15 cellular contexts compared by ENCODE assay signal in the genomic region with DNA sequence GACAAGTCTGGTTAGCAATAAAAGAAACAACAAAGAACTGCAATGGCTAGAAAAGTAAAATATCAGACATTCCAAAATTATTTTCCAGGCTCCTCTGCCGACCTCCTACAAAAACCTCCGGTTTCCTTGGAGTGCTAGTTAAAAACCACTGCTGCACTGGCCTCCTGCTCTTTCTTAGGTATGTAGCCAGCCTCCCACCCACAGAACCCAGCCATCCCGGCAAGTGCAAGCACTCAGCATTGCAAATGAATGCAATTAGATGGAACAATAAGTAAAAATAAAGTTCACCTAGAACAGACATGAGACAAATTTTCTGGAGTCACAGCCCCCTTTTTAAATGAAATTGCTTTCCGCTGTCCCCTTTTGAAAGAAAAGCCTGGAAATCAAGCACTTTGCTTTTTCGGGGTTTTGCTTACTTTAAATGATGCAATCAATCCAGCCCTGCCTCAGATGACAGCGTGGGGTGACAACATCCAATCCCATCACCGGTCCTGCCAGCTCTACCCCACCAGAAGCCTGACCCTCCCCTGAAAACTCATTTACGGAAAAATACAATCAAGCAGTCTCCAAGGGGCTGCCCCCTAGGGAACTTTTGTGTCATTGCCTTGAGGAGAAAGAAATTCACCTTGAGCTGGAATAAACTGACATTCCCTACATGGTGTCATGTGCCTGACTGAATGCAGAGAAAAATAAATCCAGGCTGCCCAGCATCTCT.
DNase-seq lines count a peak whose midpoint lies in the region; TF ChIP-seq lines count a peak whose summit lies in the region.
"Had no signal": no experiment of that assay in that cellular context is flagged by ENCODE, and none has a peak within 500 bp of the region (broad histone marks: within the 10 kb centered on the region; RNA-seq: fewer than 3 reads in every experiment).

No MANE protein-coding gene starts in this region.

- peak overlapping the region; percentile 76 for H3K18ac ChIP-seq in mesendoderm (ENCODE audit: low read length)

- H3K36me3 Mint-ChIP-seq in chondrocyte (ENCODE audit: low read depth), result no peaks in the 10 kb centered on the region

- no peak overlapping the region for H4K8ac ChIP-seq in mesendoderm (ENCODE audit: low read depth, low read length)

- TF ChIP-seq CTCF in chondrocyte (IDR thresholded peaks at IDR 0.05) (peak; percentile 58), esophagus muscularis mucosa (IDR thresholded peaks at IDR 0.05) (no peak), vagina (IDR thresholded peaks at IDR 0.05) (no peak)

- intact Hi-C loops in esophagus muscularis mucosa (cut with DNase I), result no loop called here
- intact Hi-C loops in vagina (cut with DNase I), result no loop called here

- in situ Hi-C loops in ACHN (cut with HindIII; ENCODE audit: low pct_ligation_motif_present, low pct_unique_long_range_greater_than_20kb, low sequenced_read_pairs), result no loop called here

- H2BK15ac ChIP-seq in mesendoderm (replicated peaks; ENCODE audit: low read depth), result no peak overlapping the region

- H3K79me1 ChIP-seq in mesendoderm (ENCODE audit: low read length), result no peaks in the 10 kb centered on the region

- peak overlapping the region; percentile 17 for H3K4me3 Mint-ChIP-seq in chondrocyte (ENCODE audit: unreplicated experiment)
- H3K4me3 Mint-ChIP-seq: dendritic cell treated with granulocyte-macrophage colony-stimulating factor and Interleukin-4, amounts not matched to agents 40 ng/mL and 50 ng/mL, for 4 days had no signal

- no peak for TF ChIP-seq EP300 in esophagus muscularis mucosa (IDR thresholded peaks at IDR 0.05)

- H3K9ac ChIP-seq in HUES48 (ENCODE audit: low read depth, low read length) (peak overlapping the region; percentile 51; the same call in 1 of the 2 replicates), mesendoderm (ENCODE audit: low read length) (peak overlapping the region; percentile 9)
- H3K9ac ChIP-seq: parathyroid adenoma had no signal

- no peak overlapping the region for H2BK120ac ChIP-seq in mesendoderm (ENCODE audit: low read depth, low read length)

- H3K56ac ChIP-seq in mesendoderm (ENCODE audit: low read length), result peak overlapping the region; percentile 67

- H3K4me1 Mint-ChIP-seq in chondrocyte (ENCODE audit: low read depth), result peaks cover 6% of the 10 kb centered on the region

- peak overlapping the region; percentile 40; the same call in 1 of the 2 replicates for H3K4me3 ChIP-seq in HUES48 (ENCODE audit: low read depth, low read length)
- no peak overlapping the region for H3K4me3 ChIP-seq in mesendoderm (ENCODE audit: low read length)
- no peak overlapping the region for H3K4me3 ChIP-seq in esophagus muscularis mucosa
- no peak overlapping the region for H3K4me3 ChIP-seq in vagina
- H3K4me3 ChIP-seq: lower lobe of right lung, upper lobe of right lung had no signal

- H3K4me2 ChIP-seq in mesendoderm (ENCODE audit: low read length), result peak overlapping the region; percentile 9

- no peaks in the 10 kb centered on the region for H3K9me3 Mint-ChIP-seq in chondrocyte (ENCODE audit: low read depth)
- H3K9me3 Mint-ChIP-seq: dendritic cell treated with granulocyte-macrophage colony-stimulating factor and Interleukin-4, amounts not matched to agents 40 ng/mL and 50 ng/mL, for 4 days had no signal

- TF ChIP-seq POLR2A in esophagus muscularis mucosa (IDR thresholded peaks at IDR 0.05; ENCODE audit: low read depth) (no peak), vagina (IDR thresholded peaks at IDR 0.05) (no peak)

- H2BK5ac ChIP-seq in mesendoderm (ENCODE audit: low read length), result no peak overlapping the region

- no peaks in the 10 kb centered on the region for H3K79me2 ChIP-seq in mesendoderm (ENCODE audit: control insufficient read depth, insufficient read depth, low read length)
- H3K79me2 ChIP-seq: parathyroid adenoma had no signal

- no peaks in the 10 kb centered on the region for H3K27me3 ChIP-seq in HUES48 (ENCODE audit: control insufficient read depth, insufficient read depth, low read length)
- H3K27me3 ChIP-seq in mesendoderm (ENCODE audit: insufficient read depth, low read length, poor library complexity), result no peaks in the 10 kb centered on the region
- H3K27me3 ChIP-seq in esophagus muscularis mucosa, result peaks cover 0 to 23% (median 0%) of the 10 kb centered on the region in 4 donors
- no peaks in the 10 kb centered on the region for H3K27me3 ChIP-seq in vagina
- H3K27me3 ChIP-seq: upper lobe of right lung had no signal

- H3K9me3 ChIP-seq in HUES48 (ENCODE audit: control insufficient read depth, insufficient read depth, low read length) (no peaks in the 10 kb centered on the region), esophagus muscularis mucosa (no peaks in the 10 kb centered on the region), vagina (no peaks in the 10 kb centered on the region)
- H3K9me3 ChIP-seq: lower lobe of right lung, upper lobe of right lung had no signal

- H2AK5ac ChIP-seq in mesendoderm (ENCODE audit: low read length), result no peak overlapping the region

- peak; percentile 19 for DNase-seq in ACHN
- DNase-seq in chondrocyte (ENCODE audit: low spot score), result no peak
- DNase-seq in mesendoderm, result peak; percentile 94
- DNase-seq in esophagus muscularis mucosa (ENCODE audit: extremely low spot score), result no peak
- no peak for DNase-seq in MV-4-11 (lab: John Stamatoyannopoulos, UW)
- no peak for DNase-seq in vagina (ENCODE audit: extremely low spot score in 2 of 2)
- no peak for DNase-seq in SHP77 treated with DMSO at 0.1 percent for 48 hours (lab: John Stamatoyannopoulos, UW)
- DNase-seq: lower lobe of right lung; NCI-H1092; stimulated activated CD8-positive, alpha-beta memory T cell treated with anti-CD3 and anti-CD28 coated beads, Interleukin-4, amount 100 ng/mL, for 48 hours; upper lobe of right lung had no signal

- H3K4me1 ChIP-seq in HUES48 (ENCODE audit: control insufficient read depth, insufficient read depth, low read length) (peaks cover 13% of the 10 kb centered on the region), mesendoderm (ENCODE audit: control insufficient read depth, low read depth, low read length) (no peaks in the 10 kb centered on the region), esophagus muscularis mucosa (no peaks in the 10 kb centered on the region), vagina (no peaks in the 10 kb centered on the region)
- H3K4me1 ChIP-seq: lower lobe of right lung, parathyroid adenoma, upper lobe of right lung had no signal

- H3K27me3 Mint-ChIP-seq in chondrocyte (ENCODE audit: low read depth), result peaks cover 6% of the 10 kb centered on the region
- H3K27me3 Mint-ChIP-seq: dendritic cell treated with granulocyte-macrophage colony-stimulating factor and Interleukin-4, amounts not matched to agents 40 ng/mL and 50 ng/mL, for 4 days had no signal

- H4K5ac ChIP-seq in mesendoderm (ENCODE audit: low read length), result no peak overlapping the region

- WGBS in mesendoderm (ENCODE audit: extremely low coverage, insufficient coverage, low lambda C conversion rate), result no CpG with 5 or more reads among the region's 8 CpGs
- WGBS in esophagus muscularis mucosa, result 56% methylated on average over 8 of the region's 8 CpGs

- peak overlapping the region; percentile 45 for H3K4ac ChIP-seq in mesendoderm (ENCODE audit: low read depth, low read length)

- H3K27ac Mint-ChIP-seq in chondrocyte (ENCODE audit: unreplicated experiment), result no peak overlapping the region
- H3K27ac Mint-ChIP-seq: dendritic cell treated with granulocyte-macrophage colony-stimulating factor and Interleukin-4, amounts not matched to agents 40 ng/mL and 50 ng/mL, for 4 days had no signal

- H3K27ac ChIP-seq in HUES48 (ENCODE audit: low read depth, low read length) (peak overlapping the region; percentile 74), mesendoderm (ENCODE audit: low read depth, low read length) (no peak overlapping the region), esophagus muscularis mucosa (replicated peaks in 1 of 4) (no peak overlapping the region), vagina (no peak overlapping the region)
- H3K27ac ChIP-seq: lower lobe of right lung, parathyroid adenoma, upper lobe of right lung, VCaP had no signal

- H3K36me3 ChIP-seq in HUES48 (ENCODE audit: control insufficient read depth, insufficient read depth, low read length), result no peaks in the 10 kb centered on the region
- no peaks in the 10 kb centered on the region for H3K36me3 ChIP-seq in mesendoderm (ENCODE audit: control insufficient read depth, insufficient read depth, low read length)
- no peaks in the 10 kb centered on the region for H3K36me3 ChIP-seq in esophagus muscularis mucosa
- H3K36me3 ChIP-seq in vagina, result no peaks in the 10 kb centered on the region
- H3K36me3 ChIP-seq: lower lobe of right lung, upper lobe of right lung had no signal

- H3K23ac ChIP-seq in mesendoderm (ENCODE audit: low read length), result no peak overlapping the region

Comparison
In these comparisons a context has a peak if more than half of its experiments do, and no peak if none do; other contexts are left out.
1. DNase-seq: peak in ACHN (single experiment) and mesendoderm (single experiment); none in chondrocyte (single experiment), esophagus muscularis mucosa (single experiment), MV-4-11 (single experiment), vagina (0 of 2) and SHP77 treated with DMSO at 0.1 percent for 48 hours (single experiment).